In the genomic region with DNA sequence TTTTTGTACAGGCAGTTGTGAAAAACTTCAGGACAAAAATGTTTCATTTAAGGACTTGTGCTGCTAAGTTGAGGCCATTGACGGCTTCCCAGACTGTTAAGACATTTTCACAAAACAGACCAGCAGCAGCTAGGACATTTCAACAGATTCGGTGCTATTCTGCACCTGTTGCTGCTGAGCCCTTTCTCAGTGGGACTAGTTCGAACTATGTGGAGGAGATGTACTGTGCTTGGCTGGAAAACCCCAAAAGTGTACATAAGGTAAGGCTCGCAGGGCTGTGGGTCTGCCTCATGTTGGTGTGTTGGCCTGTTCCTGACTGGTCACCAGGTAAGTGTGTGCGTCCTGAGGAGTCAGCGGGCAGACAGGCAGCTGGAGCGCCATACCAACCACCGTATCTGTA, we compare ENCODE assay signal across 17 cellular contexts. TPM values are rescaled to one million over a fixed set of nuclear protein-coding genes. Genes with fewer than 3 reads are reported as not detected.
DNase-seq lines count a peak whose midpoint lies in the region; TF ChIP-seq lines count a peak whose summit lies in the region.
"Had no signal": no experiment of that assay in that cellular context is flagged by ENCODE, and none has a peak within 500 bp of the region (broad histone marks: within the 10 kb centered on the region; RNA-seq: fewer than 3 reads in every experiment).

No MANE protein-coding gene starts in this region.

- no peak for DNase-seq in activated CD4-positive, alpha-beta T cell treated with anti-CD3 and anti-CD28 coated beads, Interleukin-2, amount 10 ng/mL, durations not matched to agents 7 days and 5 days
- DNase-seq in activated CD4-positive, alpha-beta T cell treated with anti-CD3 and anti-CD28 coated beads for 48 hours: no peak
- DNase-seq in activated naive CD8-positive, alpha-beta T cell treated with anti-CD3 and anti-CD28 coated beads for 36 hours: no peak
- DNase-seq in HPDE6-E6E7 (ENCODE audit: extremely low spot score): no peak
- no peak for DNase-seq in NCI-H1092 (lab: John Stamatoyannopoulos, UW)
- no peak for DNase-seq in germinal center (ENCODE audit: low spot score)
- DNase-seq: amniotic stem cell; caudate nucleus; effector CD8-positive, alpha-beta T cell; IMR-90; NCI-H2029 treated with DMSO at 0.1 percent for 48 hours; NCI-H526 treated with DMSO at 0.1 percent for 48 hours had no signal

- H3K27ac ChIP-seq in KMS-11: peak overlapping the region; percentile 49
- H3K27ac ChIP-seq in neutrophil: peak overlapping the region; percentile 16
- H3K27ac ChIP-seq: A549, SK-N-MC had no signal

- peaks cover 82% of the 10 kb centered on the region for H3K4me1 Mint-ChIP-seq in activated CD4-positive, alpha-beta T cell treated with anti-CD3 and anti-CD28 coated beads, Interleukin-2, amount 10 ng/mL, durations not matched to agents 7 days and 5 days
- H3K4me1 Mint-ChIP-seq in activated naive CD8-positive, alpha-beta T cell treated with anti-CD3 and anti-CD28 coated beads for 36 hours: peaks cover 50% of the 10 kb centered on the region

- H3K9ac ChIP-seq in KMS-11: 0 out of 2 replicates have a peak overlapping the region, but pooled peaks have one; percentile 4

- H3K9me3 ChIP-seq in neutrophil: no peaks in the 10 kb centered on the region
- H3K9me3 ChIP-seq: A549, mucosa of descending colon had no signal

- no peak overlapping the region for H3K4me3 ChIP-seq in KMS-11 (IDR thresholded peaks at IDR 0.05; ENCODE audit: insufficient read depth, low read depth, low read length)
- no peak overlapping the region for H3K4me3 ChIP-seq in neutrophil (ENCODE audit: low read depth in 1 of 2, low read length in 1 of 2)
- H3K4me3 ChIP-seq: A549, mucosa of descending colon, SK-N-MC had no signal

- peak overlapping the region; percentile 25 for H3K4me3 Mint-ChIP-seq in activated CD4-positive, alpha-beta T cell treated with anti-CD3 and anti-CD28 coated beads, Interleukin-2, amount 10 ng/mL, durations not matched to agents 7 days and 5 days
- peak overlapping the region; percentile 52 for H3K4me3 Mint-ChIP-seq in activated naive CD8-positive, alpha-beta T cell treated with anti-CD3 and anti-CD28 coated beads for 36 hours

- peaks cover 68% of the 10 kb centered on the region for H3K36me3 Mint-ChIP-seq in activated CD4-positive, alpha-beta T cell treated with anti-CD3 and anti-CD28 coated beads, Interleukin-2, amount 10 ng/mL, durations not matched to agents 7 days and 5 days (ENCODE audit: low read depth)
- H3K36me3 Mint-ChIP-seq in activated naive CD8-positive, alpha-beta T cell treated with anti-CD3 and anti-CD28 coated beads for 36 hours: peaks cover 31% of the 10 kb centered on the region

- POLR2A ChIA-PET in activated CD4-positive, alpha-beta T cell treated with anti-CD3 and anti-CD28 coated beads, Interleukin-2, amount 10 ng/mL, durations not matched to agents 7 days and 5 days (lab: Charles Lee): no interaction called here

- no peak overlapping the region for H2AFZ ChIP-seq in KMS-11 (ENCODE audit: low read depth)

- H3K4me1 ChIP-seq in KMS-11 (ENCODE audit: low read depth, poor library complexity, severe bottlenecking) (peaks cover 86% of the 10 kb centered on the region), neutrophil (ENCODE audit: control insufficient read depth in 1 of 2, insufficient read depth in 1 of 2, low read depth in 1 of 2, low read length in 1 of 2) (peaks cover 38 to 41% of the 10 kb centered on the region in 2 experiments)

- CTCF ChIA-PET in activated CD4-positive, alpha-beta T cell treated with anti-CD3 and anti-CD28 coated beads, Interleukin-2, amount 10 ng/mL, durations not matched to agents 7 days and 5 days (lab: Charles Lee): interaction anchor here (0.6 to 4.9 kb wide), 6 partner anchors 9 to 223 kb away, joined by 3 to 20 read pairs (median 4); partner anchors contain the start of gene H2AZ2

- H3K79me2 ChIP-seq in KMS-11 (ENCODE audit: insufficient read depth, low read depth): peaks cover 77% of the 10 kb centered on the region; the same call in 1 of the 2 replicates

- H3K27ac Mint-ChIP-seq in activated CD4-positive, alpha-beta T cell treated with anti-CD3 and anti-CD28 coated beads, Interleukin-2, amount 10 ng/mL, durations not matched to agents 7 days and 5 days: peak overlapping the region; percentile 93
- H3K27ac Mint-ChIP-seq in activated naive CD8-positive, alpha-beta T cell treated with anti-CD3 and anti-CD28 coated beads for 36 hours: peak overlapping the region; percentile 82

- TF ChIP-seq CTCF in KMS-11 (conservative IDR thresholded peaks at IDR 0.05; ENCODE audit: low read depth, low read length) (no peak), neutrophil (IDR thresholded peaks at IDR 0.05) (no peak)

- H3K4me2 ChIP-seq in KMS-11: peak overlapping the region; percentile 62
- H3K4me2 ChIP-seq: A549 had no signal

- no peaks in the 10 kb centered on the region; the same call in 1 of the 2 replicates for H3K36me3 ChIP-seq in KMS-11 (ENCODE audit: insufficient read depth)
- H3K36me3 ChIP-seq in neutrophil: peaks cover 32% of the 10 kb centered on the region

- H3K27me3 ChIP-seq in KMS-11 (ENCODE audit: insufficient read depth, low read depth) (no peaks in the 10 kb centered on the region), neutrophil (no peaks in the 10 kb centered on the region)

- peaks cover 3% of the 10 kb centered on the region; the same call in 1 of the 2 replicates for H4K20me1 ChIP-seq in KMS-11 (ENCODE audit: insufficient read depth)

- no peaks in the 10 kb centered on the region for H3K9me3 Mint-ChIP-seq in activated CD4-positive, alpha-beta T cell treated with anti-CD3 and anti-CD28 coated beads, Interleukin-2, amount 10 ng/mL, durations not matched to agents 7 days and 5 days
- H3K9me3 Mint-ChIP-seq in activated naive CD8-positive, alpha-beta T cell treated with anti-CD3 and anti-CD28 coated beads for 36 hours: no peaks in the 10 kb centered on the region

- no peaks in the 10 kb centered on the region for H3K27me3 Mint-ChIP-seq in activated CD4-positive, alpha-beta T cell treated with anti-CD3 and anti-CD28 coated beads, Interleukin-2, amount 10 ng/mL, durations not matched to agents 7 days and 5 days
- H3K27me3 Mint-ChIP-seq in activated naive CD8-positive, alpha-beta T cell treated with anti-CD3 and anti-CD28 coated beads for 36 hours: no peaks in the 10 kb centered on the region

RNA-seq across cellular contexts. Expression of gene OGDH, which starts 17.9 kb away (rescaled TPM):
- 100 to 1,000 TPM; 114 to 121 TPM for total RNA-seq in activated CD4-positive, alpha-beta T cell treated with anti-CD3 and anti-CD28 coated beads, Interleukin-2, amount 10 ng/mL, durations not matched to agents 7 days and 5 days
- total RNA-seq in activated naive CD8-positive, alpha-beta T cell treated with anti-CD3 and anti-CD28 coated beads for 36 hours: 10 to 100 TPM; 75.8 to 77.9 TPM

RNA-seq across cellular contexts. Expression of gene TMED4, which starts 42.3 kb away (rescaled TPM):
- total RNA-seq in activated CD4-positive, alpha-beta T cell treated with anti-CD3 and anti-CD28 coated beads, Interleukin-2, amount 10 ng/mL, durations not matched to agents 7 days and 5 days: 10 to 100 TPM; 78.1 to 78.3 TPM
- total RNA-seq in activated naive CD8-positive, alpha-beta T cell treated with anti-CD3 and anti-CD28 coated beads for 36 hours: 10 to 100 TPM; 70.3 to 70.8 TPM

RNA-seq across cellular contexts. Expression of gene DDX56, which starts 50.6 kb away (rescaled TPM):
- total RNA-seq in activated CD4-positive, alpha-beta T cell treated with anti-CD3 and anti-CD28 coated beads, Interleukin-2, amount 10 ng/mL, durations not matched to agents 7 days and 5 days: 10 to 100 TPM; 83.6 to 84.9 TPM
- total RNA-seq in activated naive CD8-positive, alpha-beta T cell treated with anti-CD3 and anti-CD28 coated beads for 36 hours: 100 to 1,000 TPM; 142 to 154 TPM
